ENCODE assay signal across 24 cellular contexts in genomic region chr7:149722356-149722957, GRCh38. TPM values are rescaled to one million over a fixed set of nuclear protein-coding genes. Genes with fewer than 3 reads are reported as not detected.
"Had no signal": no experiment of that assay in that cellular context is flagged by ENCODE, and none has a peak within 500 bp of the region (broad histone marks: within the 10 kb centered on the region; RNA-seq: fewer than 3 reads in every experiment).

No MANE protein-coding gene starts in this region.

- H3K9me3 ChIP-seq: colonic mucosa, heart left ventricle, right lobe of liver, testis had no signal

- H3K36me3 ChIP-seq: colonic mucosa, right lobe of liver had no signal

- H3K27me3 ChIP-seq: colonic mucosa, heart left ventricle, right lobe of liver, testis had no signal

- H3K4me1 Mint-ChIP-seq: memory B cell, WTC11 had no signal

- H3K4me3 ChIP-seq: colonic mucosa, heart left ventricle, right lobe of liver, testis had no signal

- H3K27ac ChIP-seq: colonic mucosa, epithelial cell of prostate, parathyroid adenoma, right lobe of liver, testis had no signal

- H3K4me3 Mint-ChIP-seq: activated naive CD4-positive, alpha-beta T cell treated with anti-CD3 and anti-CD28 coated beads for 36 hours; activated naive CD8-positive, alpha-beta T cell treated with anti-CD3 and anti-CD28 coated beads, Interleukin-2, amount 10 ng/mL, durations not matched to agents 7 days and 5 days; activated T-cell treated with anti-CD3 and anti-CD28 coated beads, Interleukin-2, amount 50 U/mL, for 4 hours; memory B cell; nephron; stimulated activated memory B cell treated with anti-CD40 and anti-IgM and Interleukin-4, amounts not matched to agents 10 μg/mL and 1 μg/mL and 100 μg/mL, for 72 hours; WTC11 had no signal

- DNase-seq: activated CD4-positive, alpha-beta T cell treated with anti-CD3 and anti-CD28 coated beads for 4 hours; activated CD4-positive, alpha-beta T cell treated with anti-CD3 and anti-CD28 coated beads, Interleukin-2, amount 50 U/mL, for 48 hours; activated CD8-positive, alpha-beta memory T cell treated with anti-CD3 and anti-CD28 coated beads, Interleukin-2, amount 50 U/mL, for 48 hours; activated naive CD4-positive, alpha-beta T cell treated with anti-CD3 and anti-CD28 coated beads for 36 hours; activated naive CD8-positive, alpha-beta T cell treated with anti-CD3 and anti-CD28 coated beads, Interleukin-2, amount 10 ng/mL, durations not matched to agents 7 days and 5 days; activated T-cell treated with anti-CD3 and anti-CD28 coated beads, Interleukin-2, amount 50 U/mL, for 4 hours; amniotic stem cell; colonic mucosa; left cardiac atrium; right lobe of liver; small intestine; stimulated activated CD4-positive, alpha-beta T cell treated with anti-CD3 and anti-CD28 coated beads, Interleukin-15, amount 100 ng/mL, for 24 hours; T-helper 9 cell; testis; trophoblast cell had no signal

- H3K27me3 Mint-ChIP-seq: activated naive CD8-positive, alpha-beta T cell treated with anti-CD3 and anti-CD28 coated beads, Interleukin-2, amount 10 ng/mL, durations not matched to agents 7 days and 5 days; memory B cell; stimulated activated memory B cell treated with anti-CD40 and anti-IgM and Interleukin-4, amounts not matched to agents 10 μg/mL and 1 μg/mL and 100 μg/mL, for 72 hours had no signal

- H3K4me1 ChIP-seq: colonic mucosa, parathyroid adenoma had no signal

- H3K9me3 Mint-ChIP-seq: activated naive CD4-positive, alpha-beta T cell treated with anti-CD3 and anti-CD28 coated beads for 36 hours; activated naive CD8-positive, alpha-beta T cell treated with anti-CD3 and anti-CD28 coated beads, Interleukin-2, amount 10 ng/mL, durations not matched to agents 7 days and 5 days; activated T-cell treated with anti-CD3 and anti-CD28 coated beads, Interleukin-2, amount 50 U/mL, for 4 hours; activated T-helper 2 cell treated with anti-CD3 and anti-CD28 coated beads, Interferon-gamma antibody, Interleukin-2, Interleukin-4, amounts not matched to agents 10 μg/mL and 5 μg/mL and 100 μg/mL, durations not matched to agents 14 hours and 24 hours and 36 hours; memory B cell; nephron; stimulated activated memory B cell treated with anti-CD40 and anti-IgM and Interleukin-4, amounts not matched to agents 10 μg/mL and 1 μg/mL and 100 μg/mL, for 72 hours; WTC11 had no signal

- H3K36me3 Mint-ChIP-seq: activated naive CD8-positive, alpha-beta T cell treated with anti-CD3 and anti-CD28 coated beads, Interleukin-2, amount 10 ng/mL, durations not matched to agents 7 days and 5 days had no signal

- H3K27ac Mint-ChIP-seq: activated naive CD4-positive, alpha-beta T cell treated with anti-CD3 and anti-CD28 coated beads for 36 hours; activated naive CD8-positive, alpha-beta T cell treated with anti-CD3 and anti-CD28 coated beads, Interleukin-2, amount 10 ng/mL, durations not matched to agents 7 days and 5 days; activated T-helper 2 cell treated with anti-CD3 and anti-CD28 coated beads, Interferon-gamma antibody, Interleukin-2, Interleukin-4, amounts not matched to agents 10 μg/mL and 5 μg/mL and 100 μg/mL, durations not matched to agents 14 hours and 24 hours and 36 hours; memory B cell; nephron; stimulated activated memory B cell treated with anti-CD40 and anti-IgM and Interleukin-4, amounts not matched to agents 10 μg/mL and 1 μg/mL and 100 μg/mL, for 72 hours; WTC11 had no signal

RNA-seq across cellular contexts. Expression of gene ZNF467, which starts 50.9 kb away (rescaled TPM):
- total RNA-seq: activated CD8-positive, alpha-beta memory T cell treated with anti-CD3 and anti-CD28 coated beads for 36 hours; activated T-helper 2 cell treated with anti-CD3 and anti-CD28 coated beads, Interferon-gamma antibody, Interleukin-2, Interleukin-4, amounts not matched to agents 10 μg/mL and 5 μg/mL and 100 μg/mL, durations not matched to agents 14 hours and 24 hours and 36 hours had no signal
